ENCODE assay signal across 18 cellular contexts in genomic region chr15:60525640-60526039, GRCh38. TPM values are rescaled to one million over a fixed set of nuclear protein-coding genes. Genes with fewer than 3 reads are reported as not detected.
DNase-seq lines count a peak whose midpoint lies in the region; ATAC-seq and TF ChIP-seq lines count a peak whose summit lies in the region.
"Had no signal": no experiment of that assay in that cellular context is flagged by ENCODE, and none has a peak within 500 bp of the region (broad histone marks: within the 10 kb centered on the region; RNA-seq: fewer than 3 reads in every experiment).

No MANE protein-coding gene starts in this region.

- no peaks in the 10 kb centered on the region for H3K9me3 Mint-ChIP-seq in MCF 10A (ENCODE audit: unreplicated experiment)
- H3K9me3 Mint-ChIP-seq: activated T-helper 2 cell treated with anti-CD3 and anti-CD28 coated beads, Interferon-gamma antibody, Interleukin-2, Interleukin-4, amounts not matched to agents 10 μg/mL and 5 μg/mL and 100 μg/mL, durations not matched to agents 14 hours and 24 hours and 36 hours had no signal

- POLR2A ChIA-PET in MCF 10A (lab: Yijun Ruan, JAX): interaction anchor here (0.6 to 1.4 kb wide), 2 partner anchors 12 to 59 kb away, joined by 3 read pairs; no protein-coding TSS in a partner anchor

- H3K4me1 Mint-ChIP-seq in MCF 10A (ENCODE audit: insufficient read depth, unreplicated experiment): peaks cover 27% of the 10 kb centered on the region

- H3K36me3 ChIP-seq in breast epithelium: no peaks in the 10 kb centered on the region
- no peaks in the 10 kb centered on the region for H3K36me3 ChIP-seq in adipocyte (ENCODE audit: control insufficient read depth, insufficient read depth, low read length, severe bottlenecking)
- peaks cover 0 to 4% (median 0%) of the 10 kb centered on the region in 5 donors for H3K36me3 ChIP-seq in subcutaneous abdominal adipose tissue (ENCODE audit: control insufficient read depth in 5 of 5, insufficient read depth in 5 of 5, low read length in 5 of 5)
- H3K36me3 ChIP-seq: sigmoid colon had no signal

- H3K9ac ChIP-seq in adipocyte (ENCODE audit: low read length): peak overlapping the region; percentile 3
- no peak overlapping the region for H3K9ac ChIP-seq in subcutaneous abdominal adipose tissue (ENCODE audit: low read length in 5 of 5)

- H3K27ac ChIP-seq in breast epithelium (peak overlapping the region in 1 of 2 donors; percentile 20), subcutaneous abdominal adipose tissue (ENCODE audit: low read depth, low read length) (peak overlapping the region; percentile 15)
- H3K27ac ChIP-seq: foreskin keratinocyte, sigmoid colon had no signal

- no peak overlapping the region for H3K27ac Mint-ChIP-seq in MCF 10A (ENCODE audit: low read depth, unreplicated experiment)
- H3K27ac Mint-ChIP-seq: activated T-helper 2 cell treated with anti-CD3 and anti-CD28 coated beads, Interferon-gamma antibody, Interleukin-2, Interleukin-4, amounts not matched to agents 10 μg/mL and 5 μg/mL and 100 μg/mL, durations not matched to agents 14 hours and 24 hours and 36 hours had no signal

- TF ChIP-seq POLR2A in breast epithelium (IDR thresholded peaks at IDR 0.05): no peak

- CTCF ChIA-PET in MCF 10A (lab: Yijun Ruan, JAX): interaction anchor here (0.6 to 0.9 kb wide), 2 partner anchors 17 to 26 kb away, joined by 3 read pairs; no protein-coding TSS in a partner anchor

- DNase-seq in MCF 10A (ENCODE audit: unreplicated experiment) (peak; percentile 58), breast epithelium (ENCODE audit: low spot score in 2 of 2) (no peak), adipocyte (ENCODE audit: low read depth) (peak; percentile 43), iris pigment epithelial cell (ENCODE audit: low read depth) (peak; percentile 36), ureter (ENCODE audit: low spot score) (no peak)
- DNase-seq: activated CD4-positive, alpha-beta T cell treated with anti-CD3 and anti-CD28 coated beads, Interleukin-2, amount 50 U/mL, for 4 hours; Calu3; HCEC 1CT; NCI-H187; NCI-H446 treated with DMSO at 0.1 percent for 48 hours; NK-92 treated with Interleukin-12 subunit alpha and Interleukin-12 subunit beta, amount 100 ng/mL, for 24 hours; nucleus accumbens had no signal

- no peak overlapping the region for H3K4me3 Mint-ChIP-seq in MCF 10A (ENCODE audit: unreplicated experiment)

- H3K36me3 Mint-ChIP-seq in MCF 10A (ENCODE audit: insufficient read depth, unreplicated experiment): no peaks in the 10 kb centered on the region

- H3K27me3 ChIP-seq in breast epithelium: no peaks in the 10 kb centered on the region
- no peaks in the 10 kb centered on the region for H3K27me3 ChIP-seq in adipocyte (replicated peaks; ENCODE audit: control insufficient read depth, insufficient read depth, low read length)
- H3K27me3 ChIP-seq in subcutaneous abdominal adipose tissue (ENCODE audit: control insufficient read depth in 5 of 5, insufficient read depth in 4 of 5, low read length in 5 of 5): no peaks in the 10 kb centered on the region
- H3K27me3 ChIP-seq: foreskin keratinocyte, sigmoid colon had no signal

- H3K9me3 ChIP-seq in breast epithelium (no peaks in the 10 kb centered on the region), adipocyte (ENCODE audit: control insufficient read depth, low read length) (no peaks in the 10 kb centered on the region), subcutaneous abdominal adipose tissue (ENCODE audit: control insufficient read depth in 5 of 5, low read length in 5 of 5) (no peaks in the 10 kb centered on the region)
- H3K9me3 ChIP-seq: sigmoid colon had no signal

- no TSS peak for BruUV-seq in MCF 10A (replicated peaks; lab: Mats Ljungman, UMichigan)

- TF ChIP-seq CTCF in MCF 10A (IDR thresholded peaks at IDR 0.05; ENCODE audit: unreplicated experiment) (no peak), breast epithelium (IDR thresholded peaks at IDR 0.05) (no peak)

- no peak for ATAC-seq in GM18498 (IDR thresholded peaks at IDR 0.05; ENCODE audit: unreplicated experiment)
- no peak for ATAC-seq in HG03571 (IDR thresholded peaks at IDR 0.05; ENCODE audit: unreplicated experiment)

- H3K4me1 ChIP-seq in breast epithelium (no peaks in the 10 kb centered on the region), adipocyte (ENCODE audit: control insufficient read depth, insufficient read depth, low read length) (peaks cover 23% of the 10 kb centered on the region), subcutaneous abdominal adipose tissue (ENCODE audit: control insufficient read depth in 5 of 5, insufficient read depth in 5 of 5, low read length in 5 of 5) (peaks cover 0 to 16% (median 13%) of the 10 kb centered on the region in 5 donors)

- H3K27me3 Mint-ChIP-seq in MCF 10A (ENCODE audit: insufficient read depth, unreplicated experiment): no peaks in the 10 kb centered on the region

- H3K4me3 ChIP-seq in breast epithelium: no peak overlapping the region
- peak overlapping the region; percentile 49 for H3K4me3 ChIP-seq in adipocyte (ENCODE audit: low read length)
- H3K4me3 ChIP-seq in subcutaneous abdominal adipose tissue (ENCODE audit: low read depth in 1 of 5, low read length in 5 of 5): no peak overlapping the region
- H3K4me3 ChIP-seq: sigmoid colon had no signal

- intact Hi-C loops in MCF 10A (cut with micrococcal nuclease): no loop called here
- intact Hi-C loops in breast epithelium (cut with DNase I; ENCODE audit: low total_unique reads): no loop called here

RNA-seq across cellular contexts. Expression of gene ICE2, which starts 46.7 kb away (rescaled TPM):
- 55.1 and 57.9 TPM in 2 replicates for total RNA-seq in MCF 10A (2022)
- total RNA-seq in breast epithelium: 10 to 100 TPM; 28.5 to 40.7 (median 36.1) TPM
- total RNA-seq in ureter: 65.5 TPM

Comparison
In these comparisons a context has a peak if more than half of its experiments do, and no peak if none do; other contexts are left out.
1. DNase-seq: peak in MCF 10A (single experiment), adipocyte (single experiment) and iris pigment epithelial cell (single experiment); none in breast epithelium (0 of 2) and ureter (single experiment).